In the genomic region with DNA sequence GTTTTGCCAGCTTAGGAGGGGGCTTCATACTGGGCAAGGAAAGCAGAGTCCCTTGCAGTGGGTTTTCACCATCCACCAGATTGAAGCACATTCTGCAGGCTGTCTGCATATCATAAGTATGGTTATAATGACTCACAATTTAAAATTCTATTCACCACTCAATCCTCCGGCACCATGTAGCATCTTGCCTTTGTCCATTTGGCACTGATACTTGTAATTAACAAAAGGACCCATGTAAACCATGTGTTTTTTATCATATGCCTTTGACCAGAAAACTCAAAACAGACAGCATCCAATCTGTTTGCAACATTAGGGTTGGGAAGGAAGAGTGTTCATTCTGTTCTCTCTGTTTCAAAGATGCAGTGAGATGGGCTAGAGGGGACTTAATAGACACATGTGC, we compare ENCODE assay signal across 18 cellular contexts. TPM values are rescaled to one million over a fixed set of nuclear protein-coding genes. Genes with fewer than 3 reads are reported as not detected.
A peak's percentile ranks its signal among the peaks of the same experiment; 100 is the strongest.
DNase-seq lines count a peak whose midpoint lies in the region; ATAC-seq and TF ChIP-seq lines count a peak whose summit lies in the region.
"Had no signal": no experiment of that assay in that cellular context is flagged by ENCODE, and none has a peak within 500 bp of the region (broad histone marks: within the 10 kb centered on the region; RNA-seq: fewer than 3 reads in every experiment).

No MANE protein-coding gene starts in this region.

- H3K4me3 ChIP-seq in GM12864 (ENCODE audit: low read depth, low read length), result peak overlapping the region; percentile 24
- peak overlapping the region in 1 of 8 donors; percentile 86 for H3K4me3 ChIP-seq in spleen
- H3K4me3 ChIP-seq in vagina, result no peak overlapping the region
- H3K4me3 ChIP-seq: A549, thoracic aorta had no signal

- no peak for ATAC-seq in activated CD4-positive, alpha-beta T cell treated with anti-CD3 and anti-CD28 coated beads for 36 hours
- ATAC-seq: A549 had no signal

- peaks cover 61% of the 10 kb centered on the region for H3K4me1 Mint-ChIP-seq in activated CD4-positive, alpha-beta T cell treated with anti-CD3 and anti-CD28 coated beads for 36 hours
- peaks cover 42% of the 10 kb centered on the region for H3K4me1 Mint-ChIP-seq in activated naive CD8-positive, alpha-beta T cell treated with anti-CD3 and anti-CD28 coated beads for 36 hours

- H3K36me3 ChIP-seq in spleen (peaks cover 0 to 8% (median 0%) of the 10 kb centered on the region in 6 donors), vagina (no peaks in the 10 kb centered on the region)
- H3K36me3 ChIP-seq: thoracic aorta had no signal

- POLR2A ChIA-PET in activated CD4-positive, alpha-beta T cell treated with anti-CD3 and anti-CD28 coated beads for 36 hours (lab: Charles Lee), result no interaction called here

- no peak for DNase-seq in activated CD4-positive, alpha-beta T cell treated with anti-CD3 and anti-CD28 coated beads for 36 hours
- DNase-seq in activated CD4-positive, alpha-beta T cell treated with anti-CD3 and anti-CD28 coated beads for 1 hour, result no peak
- DNase-seq in GM12864 (ENCODE audit: low read depth) (no peak), spleen (no peak), GDM1 (lab: John Stamatoyannopoulos, UW) (no peak), vagina (ENCODE audit: extremely low spot score in 2 of 2) (no peak), NCI-H2081 (lab: John Stamatoyannopoulos, UW) (no peak)
- DNase-seq in activated naive CD8-positive, alpha-beta T cell treated with anti-CD3 and anti-CD28 coated beads for 36 hours, result no peak
- DNase-seq: activated CD4-positive, alpha-beta T cell treated with anti-CD3 and anti-CD28 coated beads, Interleukin-2, amount 50 U/mL, for 48 hours; kidney; NCI-H1694; NCI-H345; stimulated activated CD4-positive, alpha-beta T cell treated with anti-CD3 and anti-CD28 coated beads, Interleukin-2, amount 100 ng/mL, for 48 hours; SW 1271 had no signal

- TF ChIP-seq POLR2A in spleen (IDR thresholded peaks at IDR 0.05) (no peak), vagina (IDR thresholded peaks at IDR 0.05) (no peak)

- H3K9me3 ChIP-seq in spleen (no peaks in the 10 kb centered on the region), vagina (no peaks in the 10 kb centered on the region)
- H3K9me3 ChIP-seq: A549, thoracic aorta had no signal

- H3K27ac ChIP-seq in spleen (peak overlapping the region in 6 of 8 donors; percentile 39 to 92 (median 80)), vagina (no peak overlapping the region)
- H3K27ac ChIP-seq: A549, C4-2B, parathyroid adenoma, thoracic aorta had no signal

- intact Hi-C loops in activated CD4-positive, alpha-beta T cell treated with anti-CD3 and anti-CD28 coated beads for 36 hours (cut with DNase I, micrococcal nuclease), result loop anchor here in 1 of 2 experiments (10.0 kb wide), 1 partner anchor 1134 kb away; no protein-coding TSS in a partner anchor
- intact Hi-C loops in spleen (cut with DNase I; ENCODE audit: low total_unique reads), result loop anchor here (10.0 kb wide), 1 partner anchor 1504 kb away; no protein-coding TSS in a partner anchor
- intact Hi-C loops in vagina (cut with DNase I), result no loop called here

- H3K9me3 Mint-ChIP-seq in activated CD4-positive, alpha-beta T cell treated with anti-CD3 and anti-CD28 coated beads for 36 hours (ENCODE audit: low read depth), result no peaks in the 10 kb centered on the region
- H3K9me3 Mint-ChIP-seq in activated naive CD8-positive, alpha-beta T cell treated with anti-CD3 and anti-CD28 coated beads for 36 hours, result no peaks in the 10 kb centered on the region

- CTCF ChIA-PET in activated CD4-positive, alpha-beta T cell treated with anti-CD3 and anti-CD28 coated beads for 36 hours (lab: Charles Lee), result interaction anchor here (0.5 to 1.5 kb wide), 7 partner anchors 54 to 1343 kb away, joined by 3 to 4 read pairs (median 3); no protein-coding TSS in a partner anchor

- TF ChIP-seq CTCF in GM12864 (IDR thresholded peaks at IDR 0.05; ENCODE audit: low read depth, low read length, missing control alignments) (no peak), spleen (IDR thresholded peaks at IDR 0.05 in 8 of 11, conservative IDR thresholded peaks at IDR 0.05 in 3 of 11) (no peak), vagina (IDR thresholded peaks at IDR 0.05) (no peak)

- H3K4me3 Mint-ChIP-seq in activated CD4-positive, alpha-beta T cell treated with anti-CD3 and anti-CD28 coated beads for 36 hours, result peak overlapping the region; percentile 99
- peak overlapping the region; percentile 95 for H3K4me3 Mint-ChIP-seq in activated naive CD8-positive, alpha-beta T cell treated with anti-CD3 and anti-CD28 coated beads for 36 hours

- no peaks in the 10 kb centered on the region for H3K27me3 Mint-ChIP-seq in activated CD4-positive, alpha-beta T cell treated with anti-CD3 and anti-CD28 coated beads for 36 hours
- no peaks in the 10 kb centered on the region for H3K27me3 Mint-ChIP-seq in activated naive CD8-positive, alpha-beta T cell treated with anti-CD3 and anti-CD28 coated beads for 36 hours

- peaks cover 60% of the 10 kb centered on the region for H3K36me3 Mint-ChIP-seq in activated CD4-positive, alpha-beta T cell treated with anti-CD3 and anti-CD28 coated beads for 36 hours (ENCODE audit: low read depth)
- peaks cover 68% of the 10 kb centered on the region for H3K36me3 Mint-ChIP-seq in activated naive CD8-positive, alpha-beta T cell treated with anti-CD3 and anti-CD28 coated beads for 36 hours

- peaks cover 20 to 87% (median 59%) of the 10 kb centered on the region in 6 donors for H3K4me1 ChIP-seq in spleen
- H3K4me1 ChIP-seq in vagina, result peaks cover 24% of the 10 kb centered on the region
- H3K4me1 ChIP-seq: A549 had no signal

- 71 to 89% (median 83%) methylated on average over 1 of the region's 1 CpG for WGBS in spleen, 5 donors

- H3K27me3 ChIP-seq in spleen (replicated peaks in 1 of 7), result no peaks in the 10 kb centered on the region
- H3K27me3 ChIP-seq in vagina, result no peaks in the 10 kb centered on the region

- H3K27ac Mint-ChIP-seq in activated CD4-positive, alpha-beta T cell treated with anti-CD3 and anti-CD28 coated beads for 36 hours, result no peak overlapping the region
- peak overlapping the region; percentile 13 for H3K27ac Mint-ChIP-seq in activated naive CD8-positive, alpha-beta T cell treated with anti-CD3 and anti-CD28 coated beads for 36 hours

RNA-seq across cellular contexts. Expression of a gene that starts 3.0 kb away (rescaled TPM):
- total RNA-seq in activated CD4-positive, alpha-beta T cell treated with anti-CD3 and anti-CD28 coated beads for 36 hours, result 10 to 100 TPM; 22.0 to 22.9 TPM
- 10 to 100 TPM; 45.0 to 46.9 TPM for total RNA-seq in activated naive CD8-positive, alpha-beta T cell treated with anti-CD3 and anti-CD28 coated beads for 36 hours
- total RNA-seq in spleen, result 10 to 100 TPM; 11.7 to 51.5 (median 15.0) TPM
- 10 to 100 TPM; 25.6 to 36.8 (median 32.6) TPM for polyA plus RNA-seq in spleen
- 26.0 TPM for total RNA-seq in vagina
